ENCODE assay signal across 15 cellular contexts in genomic region chr16:49757744-49758069, GRCh38.
A peak's percentile ranks its signal among the peaks of the same experiment; 100 is the strongest.
DNase-seq lines count a peak whose midpoint lies in the region; TF ChIP-seq lines count a peak whose summit lies in the region.
"Had no signal": no experiment of that assay in that cellular context is flagged by ENCODE, and none has a peak within 500 bp of the region (broad histone marks: within the 10 kb centered on the region; RNA-seq: fewer than 3 reads in every experiment).

No MANE protein-coding gene starts in this region.

- DNase-seq in COR-L47 (lab: John Stamatoyannopoulos, UW) (peak; percentile 30), WERI-Rb-1 (peak; percentile 56), mesenchymal stem cell (no peak), uterus (no peak), G401 (ENCODE audit: low spot score) (no peak), prostate gland (ENCODE audit: low spot score) (no peak)
- DNase-seq in activated naive CD8-positive, alpha-beta T cell treated with anti-CD3 and anti-CD28 coated beads for 36 hours, result no peak
- DNase-seq: CD4-positive, alpha-beta memory T cell; Karpas-422; MM.1S; NCI-H1436 treated with DMSO at 0.1 percent for 48 hours; NCI-H2107; SW 1271 had no signal

- no peak overlapping the region for H3K23ac ChIP-seq in mesenchymal stem cell (ENCODE audit: low read length in 2 of 2)

- H3K27ac ChIP-seq in HUES64 (ENCODE audit: low read depth, low read length), result peak overlapping the region; percentile 36
- no peak overlapping the region for H3K27ac ChIP-seq in WERI-Rb-1
- H3K27ac ChIP-seq in mesenchymal stem cell (ENCODE audit: low read length, poor library complexity, severe bottlenecking), result no peak overlapping the region
- no peak overlapping the region for H3K27ac ChIP-seq in uterus
- no peak overlapping the region for H3K27ac ChIP-seq in prostate gland

- intact Hi-C loops in uterus (cut with DNase I; ENCODE audit: low total_unique reads) (no loop called here), prostate gland (cut with DNase I) (loop anchor here (5.0 kb wide), 2 partner anchors 150 to 265 kb away; no protein-coding TSS in a partner anchor)

- H3K36me3 ChIP-seq in HUES64 (ENCODE audit: insufficient read depth, low read length) (no peaks in the 10 kb centered on the region), WERI-Rb-1 (no peaks in the 10 kb centered on the region), mesenchymal stem cell (ENCODE audit: control insufficient read depth in 1 of 2, insufficient read depth in 2 of 2, low read depth in 1 of 2, low read length in 2 of 2) (no peaks in the 10 kb centered on the region), uterus (no peaks in the 10 kb centered on the region), prostate gland (no peaks in the 10 kb centered on the region)
- H3K36me3 ChIP-seq: HAP-1 had no signal

- no peak overlapping the region for H4K91ac ChIP-seq in mesenchymal stem cell (ENCODE audit: low read length)

- no peak overlapping the region for H2BK120ac ChIP-seq in mesenchymal stem cell (ENCODE audit: low read depth, low read length)

- no peak overlapping the region for H3K18ac ChIP-seq in mesenchymal stem cell (ENCODE audit: low read depth in 1 of 2, low read length in 2 of 2)

- in situ Hi-C loops in G401 (cut with HindIII; ENCODE audit: low sequenced_read_pairs), result no loop called here

- no peaks in the 10 kb centered on the region for H3K36me3 Mint-ChIP-seq in activated naive CD8-positive, alpha-beta T cell treated with anti-CD3 and anti-CD28 coated beads for 36 hours
- H3K36me3 Mint-ChIP-seq: CD4-positive, alpha-beta memory T cell had no signal

- no peak overlapping the region for H3K14ac ChIP-seq in mesenchymal stem cell (ENCODE audit: low read length in 2 of 2)

- H4K8ac ChIP-seq in mesenchymal stem cell (ENCODE audit: low read length), result no peak overlapping the region

- H3K27ac Mint-ChIP-seq in activated naive CD8-positive, alpha-beta T cell treated with anti-CD3 and anti-CD28 coated beads for 36 hours, result no peak overlapping the region
- H3K27ac Mint-ChIP-seq: CD4-positive, alpha-beta memory T cell had no signal

- H3K4me2 ChIP-seq in mesenchymal stem cell (ENCODE audit: low read length, poor library complexity, severe bottlenecking), result no peak overlapping the region

- H3K9me3 Mint-ChIP-seq in activated naive CD8-positive, alpha-beta T cell treated with anti-CD3 and anti-CD28 coated beads for 36 hours, result no peaks in the 10 kb centered on the region
- H3K9me3 Mint-ChIP-seq: CD4-positive, alpha-beta memory T cell had no signal

- H2BK15ac ChIP-seq in mesenchymal stem cell (ENCODE audit: low read depth, poor library complexity, severe bottlenecking), result no peak overlapping the region

- H3K27me3 ChIP-seq in HUES64 (ENCODE audit: insufficient read depth, low read length) (no peaks in the 10 kb centered on the region), WERI-Rb-1 (ENCODE audit: insufficient read depth, low read depth, severe bottlenecking) (no peaks in the 10 kb centered on the region), mesenchymal stem cell (ENCODE audit: control insufficient read depth in 1 of 2, insufficient read depth in 1 of 2, low read length in 2 of 2) (no peaks in the 10 kb centered on the region), uterus (no peaks in the 10 kb centered on the region), prostate gland (replicated peaks; ENCODE audit: insufficient read depth) (no peaks in the 10 kb centered on the region)

- H3K9me3 ChIP-seq in HUES64 (ENCODE audit: insufficient read depth, low read depth, low read length), result no peaks in the 10 kb centered on the region
- no peaks in the 10 kb centered on the region for H3K9me3 ChIP-seq in WERI-Rb-1 (ENCODE audit: severe bottlenecking)
- no peaks in the 10 kb centered on the region for H3K9me3 ChIP-seq in mesenchymal stem cell (ENCODE audit: control insufficient read depth, low read length)
- no peaks in the 10 kb centered on the region for H3K9me3 ChIP-seq in uterus
- no peaks in the 10 kb centered on the region for H3K9me3 ChIP-seq in prostate gland
- H3K9me3 ChIP-seq: HAP-1 had no signal

- peaks cover 10% of the 10 kb centered on the region for H3K4me1 Mint-ChIP-seq in activated naive CD8-positive, alpha-beta T cell treated with anti-CD3 and anti-CD28 coated beads for 36 hours

- H2AK5ac ChIP-seq in mesenchymal stem cell (ENCODE audit: low read length, severe bottlenecking), result peak overlapping the region; percentile 53

- H3K27me3 Mint-ChIP-seq in activated naive CD8-positive, alpha-beta T cell treated with anti-CD3 and anti-CD28 coated beads for 36 hours, result peaks cover 48% of the 10 kb centered on the region

- TF ChIP-seq CTCF in WERI-Rb-1 (IDR thresholded peaks at IDR 0.05; ENCODE audit: low read depth, low read length), result no peak
- no peak for TF ChIP-seq CTCF in uterus (IDR thresholded peaks at IDR 0.05)
- TF ChIP-seq CTCF in prostate gland (IDR thresholded peaks at IDR 0.05), result no peak

- no peak overlapping the region for H2BK5ac ChIP-seq in mesenchymal stem cell (ENCODE audit: low read depth, low read length, poor library complexity, severe bottlenecking)

- WGBS in HUES64, result 42% methylated on average over 6 of the region's 7 CpGs
- WGBS in mesenchymal stem cell, result 87% methylated on average over 7 of the region's 7 CpGs
- 78% methylated on average over 7 of the region's 7 CpGs for WGBS in prostate gland

- H3K9ac ChIP-seq in HUES64 (ENCODE audit: low read depth, low read length) (peak overlapping the region; percentile 24; the same call in 1 of the 2 replicates), mesenchymal stem cell (ENCODE audit: low read length) (no peak overlapping the region)

- H3K4me1 ChIP-seq in HUES64 (ENCODE audit: insufficient read depth, low read length), result peaks cover 44% of the 10 kb centered on the region
- peaks cover 16% of the 10 kb centered on the region for H3K4me1 ChIP-seq in mesenchymal stem cell (ENCODE audit: control insufficient read depth, insufficient read depth, low read depth, low read length)
- H3K4me1 ChIP-seq in uterus, result no peaks in the 10 kb centered on the region
- no peaks in the 10 kb centered on the region for H3K4me1 ChIP-seq in prostate gland (replicated peaks)

- H3K4me3 Mint-ChIP-seq in activated naive CD8-positive, alpha-beta T cell treated with anti-CD3 and anti-CD28 coated beads for 36 hours, result no peak overlapping the region
- H3K4me3 Mint-ChIP-seq: CD4-positive, alpha-beta memory T cell had no signal

- H2AFZ ChIP-seq in mesenchymal stem cell (ENCODE audit: low read depth, low read length), result no peak overlapping the region

- H2BK12ac ChIP-seq in mesenchymal stem cell (ENCODE audit: low read length in 2 of 2), result no peak overlapping the region

- H3K79me1 ChIP-seq in mesenchymal stem cell (replicated peaks; ENCODE audit: low read length, poor library complexity, severe bottlenecking), result peaks cover 7% of the 10 kb centered on the region

- TF ChIP-seq POLR2A in uterus (IDR thresholded peaks at IDR 0.05) (no peak), prostate gland (IDR thresholded peaks at IDR 0.05) (no peak)

- no peak overlapping the region for H3K4ac ChIP-seq in mesenchymal stem cell (ENCODE audit: low read depth in 1 of 2, low read length in 2 of 2)

- H3K4me3 ChIP-seq in HUES64 (ENCODE audit: low read length), result peak overlapping the region; percentile 6; the same call in 1 of the 2 replicates
- no peak overlapping the region for H3K4me3 ChIP-seq in WERI-Rb-1 (ENCODE audit: low read depth, low read length)
- H3K4me3 ChIP-seq in mesenchymal stem cell (ENCODE audit: insufficient read depth in 1 of 2, low read depth in 1 of 2, low read length in 2 of 2), result no peak overlapping the region
- H3K4me3 ChIP-seq in uterus, result no peak overlapping the region
- H3K4me3 ChIP-seq in prostate gland, result no peak overlapping the region
- H3K4me3 ChIP-seq: HAP-1 had no signal

Comparison
In these comparisons a context has a peak if more than half of its experiments do, and no peak if none do; other contexts are left out.
1. DNase-seq: peak in COR-L47 (single experiment) and WERI-Rb-1 (single experiment); none in mesenchymal stem cell (single experiment), activated naive CD8-positive, alpha-beta T cell treated with anti-CD3 and anti-CD28 coated beads for 36 hours (single experiment), uterus (0 of 2), G401 (single experiment) and prostate gland (single experiment).